8 cellular contexts compared by ENCODE assay signal in genomic region chr5:168947212-168947868, GRCh38.
DNase-seq lines count a peak whose midpoint lies in the region; ATAC-seq, FAIRE-seq and TF ChIP-seq lines count a peak whose summit lies in the region.

No MANE protein-coding gene starts in this region.

- TF ChIP-seq EP300 in GM12878 (IDR thresholded peaks at IDR 0.05; ENCODE audit: borderline replicate concordance in 1 of 2, control insufficient read depth in 1 of 2, low read depth in 2 of 2, low read length in 2 of 2): no peak

- no peak for ATAC-seq in Right ventricle myocardium inferior
- peak; percentile 58 for ATAC-seq in HG02870 (IDR thresholded peaks at IDR 0.05; ENCODE audit: unreplicated experiment)
- peak; percentile 89 for ATAC-seq in GM12878
- peak; percentile 55 to 66 for ATAC-seq in stimulated activated naive B cell treated with anti-CD40 and anti-IgM and Interleukin-4, amounts not matched to agents 10 μg/mL and 1 μg/mL and 100 μg/mL, for 72 hours (replicated peaks)

- SMC1A ChIA-PET in GM12878 (lab: Charles Lee; ENCODE audit: uncharacterized antibody, unreplicated experiment): interaction anchor here (1.3 kb wide), 1 partner anchor 633 kb away, joined by 5 read pairs; no protein-coding TSS in a partner anchor

- no peak overlapping the region for H3K4me3 ChIP-seq in cardiac muscle cell
- no peak overlapping the region for H3K4me3 ChIP-seq in GM12878
- H3K4me3 ChIP-seq in kidney (ENCODE audit: low read length in 2 of 2): no peak overlapping the region

- H3K9me3 ChIP-seq in cardiac muscle cell (ENCODE audit: low read depth) (no peaks in the 10 kb centered on the region), GM12878 (replicated peaks; ENCODE audit: control insufficient read depth, insufficient read depth, low read length) (no peaks in the 10 kb centered on the region), kidney (ENCODE audit: control insufficient read depth in 1 of 2, low read length in 2 of 2) (no peaks in the 10 kb centered on the region)

- no peaks in the 10 kb centered on the region for H3K79me2 ChIP-seq in GM12878 (ENCODE audit: control insufficient read depth, insufficient read depth, low read length)

- H3K4me1 ChIP-seq in cardiac muscle cell (ENCODE audit: low read depth): peaks cover 31% of the 10 kb centered on the region
- no peaks in the 10 kb centered on the region for H3K4me1 ChIP-seq in GM12878 (ENCODE audit: control insufficient read depth, insufficient read depth, low read length)
- H3K4me1 ChIP-seq in kidney (ENCODE audit: control insufficient read depth in 1 of 2, insufficient read depth in 1 of 2, low read depth in 1 of 2, low read length in 2 of 2): no peaks in the 10 kb centered on the region

- H3K27me3 ChIP-seq in cardiac muscle cell (no peaks in the 10 kb centered on the region), GM12878 (replicated peaks in 1 of 2; ENCODE audit: control insufficient read depth in 2 of 2, insufficient read depth in 2 of 2, low read length in 1 of 2) (no peaks in the 10 kb centered on the region)

- BruUV-seq in GM12878 (replicated peaks; lab: Mats Ljungman, UMichigan): no TSS peak

- no peak overlapping the region for H3K27ac Mint-ChIP-seq in stimulated activated naive B cell treated with anti-CD40 and anti-IgM and Interleukin-4, amounts not matched to agents 10 μg/mL and 1 μg/mL and 100 μg/mL, for 72 hours

- H3K4me1 Mint-ChIP-seq in stimulated activated naive B cell treated with anti-CD40 and anti-IgM and Interleukin-4, amounts not matched to agents 10 μg/mL and 1 μg/mL and 100 μg/mL, for 72 hours: peaks cover 6 to 23% of the 10 kb centered on the region in 2 donors

- POLR2A ChIA-PET in GM12878 (lab: Charles Lee): interaction anchor here (0.5 kb wide), 1 partner anchor 24 kb away, joined by 3 read pairs; no protein-coding TSS in a partner anchor

- TF ChIP-seq POLR2A in GM12878 (IDR thresholded peaks at IDR 0.05; ENCODE audit: low read depth, low read length): no peak

- WGBS in GM12878 (ENCODE audit: insufficient coverage, insufficient replicate concordance, low lambda C conversion rate, missing lambda C conversion rate): 21% methylated on average over 5 of the region's 5 CpGs

- no peak overlapping the region for H3K4me3 Mint-ChIP-seq in stimulated activated naive B cell treated with anti-CD40 and anti-IgM and Interleukin-4, amounts not matched to agents 10 μg/mL and 1 μg/mL and 100 μg/mL, for 72 hours

- no peak overlapping the region for H3K4me2 ChIP-seq in GM12878 (ENCODE audit: control insufficient read depth, insufficient read depth)

- H3K27ac ChIP-seq in cardiac muscle cell (no peak overlapping the region), GM12878 (ENCODE audit: control insufficient read depth, insufficient read depth) (no peak overlapping the region), kidney (ENCODE audit: low read depth in 2 of 2, low read length in 2 of 2) (no peak overlapping the region)

- TF ChIP-seq CTCF in cardiac muscle cell (IDR thresholded peaks at IDR 0.05; ENCODE audit: low read depth, low read length) (peak; percentile 91), GM12878 (IDR thresholded peaks at IDR 0.05 in 2 of 3, conservative IDR thresholded peaks at IDR 0.05 in 1 of 3; ENCODE audit: control insufficient read depth in 2 of 3, extremely low read depth in 1 of 3, insufficient read depth in 1 of 3, low read depth in 3 of 3, low read length in 3 of 3) (peak; percentile 74 to 90 (median 84)), kidney (IDR thresholded peaks at IDR 0.05; ENCODE audit: borderline replicate concordance, extremely low read depth, insufficient read depth) (peak; percentile 63)

- FAIRE-seq in GM12878 (lab: Jason Lieb, UNC) (no peak), kidney (lab: Jason Lieb, UNC) (no peak)

- H3K27me3 Mint-ChIP-seq in stimulated activated naive B cell treated with anti-CD40 and anti-IgM and Interleukin-4, amounts not matched to agents 10 μg/mL and 1 μg/mL and 100 μg/mL, for 72 hours: peaks cover 5 to 10% of the 10 kb centered on the region in 2 donors

- RAD21 ChIA-PET in GM12878 (lab: Charles Lee; ENCODE audit: unreplicated experiment): interaction anchor here (1.0 to 1.1 kb wide), 2 partner anchors 16 to 40 kb away, joined by 3 read pairs; no protein-coding TSS in a partner anchor

- H4K20me1 ChIP-seq in GM12878 (ENCODE audit: control insufficient read depth, insufficient read depth): no peaks in the 10 kb centered on the region

- no peaks in the 10 kb centered on the region for H3K9me3 Mint-ChIP-seq in stimulated activated naive B cell treated with anti-CD40 and anti-IgM and Interleukin-4, amounts not matched to agents 10 μg/mL and 1 μg/mL and 100 μg/mL, for 72 hours

- H3K36me3 ChIP-seq in cardiac muscle cell (no peaks in the 10 kb centered on the region), GM12878 (ENCODE audit: control insufficient read depth in 2 of 2, insufficient read depth in 2 of 2, low read length in 1 of 2) (no peaks in the 10 kb centered on the region), kidney (ENCODE audit: control insufficient read depth in 1 of 2, insufficient read depth in 2 of 2, low read length in 2 of 2) (no peaks in the 10 kb centered on the region)

- intact Hi-C loops in Right ventricle myocardium inferior (cut with DNase I) (loop anchor here (2.0 to 5.0 kb wide), 2 partner anchors 240 to 267 kb away; no protein-coding TSS in a partner anchor), GM12878 (cut with micrococcal nuclease; ENCODE audit: unreplicated experiment) (loop anchor here (1.0 to 10.0 kb wide), 3 partner anchors 199 to 634 kb away; no protein-coding TSS in a partner anchor), kidney (cut with DNase I) (no loop called here)

- CTCF ChIA-PET in GM12878 (lab: Yijun Ruan, JAX): interaction anchor here (0.5 to 2.1 kb wide), 5 partner anchors 11 to 858 kb away, joined by 3 to 6 read pairs (median 3); no protein-coding TSS in a partner anchor

- peak; percentile 74 for TF ChIP-seq RAD21 in GM12878 (IDR thresholded peaks at IDR 0.05; ENCODE audit: insufficient read depth, low read depth, low read length)

- H3K9ac ChIP-seq in GM12878 (ENCODE audit: control insufficient read depth, insufficient read depth, low read length): no peak overlapping the region
- H3K9ac ChIP-seq in kidney (ENCODE audit: low read length in 2 of 2): no peak overlapping the region

- in situ Hi-C loops in GM12878 (cut with MboI): no loop called here

- DNase-seq in cardiac muscle cell (ENCODE audit: low read depth in 1 of 2, low spot score in 1 of 2) (peak; percentile 55 to 71), Right ventricle myocardium inferior (ENCODE audit: missing footprints) (no peak), OCI-M1 (lab: John Stamatoyannopoulos, UW) (peak; percentile 61), GM12878 (ENCODE audit: low read depth, low spot score) (no peak), kidney (peak; percentile 70), NCI-H1048 (lab: John Stamatoyannopoulos, UW) (no peak)
- DNase-seq in stimulated activated naive B cell treated with anti-CD40 and anti-IgM and Interleukin-4, amounts not matched to agents 10 μg/mL and 1 μg/mL and 100 μg/mL, for 72 hours: peak; percentile 41

- H3K36me3 Mint-ChIP-seq in stimulated activated naive B cell treated with anti-CD40 and anti-IgM and Interleukin-4, amounts not matched to agents 10 μg/mL and 1 μg/mL and 100 μg/mL, for 72 hours: no peaks in the 10 kb centered on the region

- H2AFZ ChIP-seq in GM12878 (ENCODE audit: control insufficient read depth, low read depth, low read length): no peak overlapping the region

TF ChIP-seq in GM12878, 131 proteins besides CTCF, POLR2A, EP300 and RAD21 (continues in another document):
- TF ChIP-seq, protein P1, sequence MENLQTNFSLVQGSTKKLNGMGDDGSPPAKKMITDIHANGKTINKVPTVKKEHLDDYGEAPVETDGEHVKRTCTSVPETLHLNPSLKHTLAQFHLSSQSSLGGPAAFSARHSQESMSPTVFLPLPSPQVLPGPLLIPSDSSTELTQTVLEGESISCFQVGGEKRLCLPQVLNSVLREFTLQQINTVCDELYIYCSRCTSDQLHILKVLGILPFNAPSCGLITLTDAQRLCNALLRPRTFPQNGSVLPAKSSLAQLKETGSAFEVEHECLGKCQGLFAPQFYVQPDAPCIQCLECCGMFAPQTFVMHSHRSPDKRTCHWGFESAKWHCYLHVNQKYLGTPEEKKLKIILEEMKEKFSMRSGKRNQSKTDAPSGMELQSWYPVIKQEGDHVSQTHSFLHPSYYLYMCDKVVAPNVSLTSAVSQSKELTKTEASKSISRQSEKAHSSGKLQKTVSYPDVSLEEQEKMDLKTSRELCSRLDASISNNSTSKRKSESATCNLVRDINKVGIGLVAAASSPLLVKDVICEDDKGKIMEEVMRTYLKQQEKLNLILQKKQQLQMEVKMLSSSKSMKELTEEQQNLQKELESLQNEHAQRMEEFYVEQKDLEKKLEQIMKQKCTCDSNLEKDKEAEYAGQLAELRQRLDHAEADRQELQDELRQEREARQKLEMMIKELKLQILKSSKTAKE (IDR thresholded peaks at IDR 0.05; ENCODE audit: low read depth, poor library complexity, severe bottlenecking): peak; percentile 36
- no peak for TF ChIP-seq ZNF274 (IDR thresholded peaks at IDR 0.05; ENCODE audit: insufficient read depth, insufficient read length)
- no peak for TF ChIP-seq BCL3 (IDR thresholded peaks at IDR 0.05; ENCODE audit: borderline replicate concordance, insufficient read depth, low read depth, low read length, poor library complexity, severe bottlenecking)
- no peak for TF ChIP-seq RAD51 (IDR thresholded peaks at IDR 0.05)
- peak; percentile 48; the same call in 1 of the 2 replicates for TF ChIP-seq SMC3 (IDR thresholded peaks at IDR 0.05; ENCODE audit: borderline replicate concordance, low read length)
- no peak for TF ChIP-seq SREBF2 (IDR thresholded peaks at IDR 0.05; ENCODE audit: low read length)

Comparison
In these comparisons a context has a peak if more than half of its experiments do, and no peak if none do; other contexts are left out.
1. DNase-seq: peak in cardiac muscle cell (2 of 2), OCI-M1 (single experiment), kidney (single experiment) and stimulated activated naive B cell treated with anti-CD40 and anti-IgM and Interleukin-4, amounts not matched to agents 10 μg/mL and 1 μg/mL and 100 μg/mL, for 72 hours (single experiment); none in Right ventricle myocardium inferior (single experiment), GM12878 (single experiment) and NCI-H1048 (single experiment).
2. Peak in every context shown above with its lines, with median percentiles within 50 percentile points of each other: CTCF ChIP-seq.